22 cellular contexts compared by ENCODE assay signal in genomic region chr15:78054518-78054917, GRCh38. TPM values are rescaled to one million over a fixed set of nuclear protein-coding genes. Genes with fewer than 3 reads are reported as not detected.
"Had no signal": no experiment of that assay in that cellular context is flagged by ENCODE, and none has a peak within 500 bp of the region (broad histone marks: within the 10 kb centered on the region; RNA-seq: fewer than 3 reads in every experiment).

No MANE protein-coding gene starts in this region.

- H3K36me3 Mint-ChIP-seq: neural progenitor cell, WTC11 had no signal

- DNase-seq: activated CD8-positive, alpha-beta memory T cell treated with anti-CD3 and anti-CD28 coated beads, Interleukin-2, amount 50 U/mL, for 4 hours; activated naive CD4-positive, alpha-beta T cell treated with anti-CD3 and anti-CD28 coated beads for 36 hours; activated T-cell treated with anti-CD3 and anti-CD28 coated beads, Interleukin-2, amount 50 U/mL, for 4 hours; aorta; esophagus squamous epithelium; gastrocnemius medialis; hypothalamus; left ventricle myocardium superior; stimulated activated CD4-positive, alpha-beta T cell treated with anti-CD3 and anti-CD28 coated beads, Interleukin-4, amount 100 ng/mL, for 1 hour; stimulated activated naive CD4-positive, alpha-beta T cell treated with Interleukin-2 at 50 U/mL for 16 hours; T-helper 1 cell; upper lobe of left lung had no signal

- ATAC-seq: activated T-cell treated with anti-CD3 and anti-CD28 coated beads, Interleukin-2, amount 50 U/mL, for 4 hours; gastrocnemius medialis; left ventricle myocardium superior; sciatic nerve; SK-N-SH treated with all-trans-retinoic acid at 6 μM for 48 hours; WTC11 had no signal

- H3K27ac Mint-ChIP-seq: activated naive CD4-positive, alpha-beta T cell treated with anti-CD3 and anti-CD28 coated beads for 36 hours; neural progenitor cell; WTC11 had no signal

- H3K27me3 Mint-ChIP-seq: brain had no signal

- H3K27me3 ChIP-seq: esophagus squamous epithelium, gastrocnemius medialis, neural progenitor cell, upper lobe of left lung had no signal

- H3K9me3 Mint-ChIP-seq: activated naive CD4-positive, alpha-beta T cell treated with anti-CD3 and anti-CD28 coated beads for 36 hours; activated T-cell treated with anti-CD3 and anti-CD28 coated beads, Interleukin-2, amount 50 U/mL, for 4 hours; brain; neural progenitor cell; WTC11 had no signal

- H3K27ac ChIP-seq: gastrocnemius medialis, neural progenitor cell had no signal

- H3K36me3 ChIP-seq: gastrocnemius medialis, neural progenitor cell had no signal

- H3K9me3 ChIP-seq: esophagus squamous epithelium, gastrocnemius medialis, upper lobe of left lung had no signal

- H3K4me3 ChIP-seq: esophagus squamous epithelium, gastrocnemius medialis, neural progenitor cell, smooth muscle cell, upper lobe of left lung had no signal

- H3K4me3 Mint-ChIP-seq: activated naive CD4-positive, alpha-beta T cell treated with anti-CD3 and anti-CD28 coated beads for 36 hours; activated T-cell treated with anti-CD3 and anti-CD28 coated beads, Interleukin-2, amount 50 U/mL, for 4 hours; brain; neural progenitor cell; WTC11 had no signal

RNA-seq across cellular contexts. Expression of gene SH2D7, which starts 37.8 kb away (rescaled TPM):
- total RNA-seq: activated naive CD4-positive, alpha-beta T cell treated with anti-CD3 and anti-CD28 coated beads for 36 hours; activated T-cell treated with anti-CD3 and anti-CD28 coated beads, Interleukin-2, amount 50 U/mL, for 4 hours; aorta; cardiac septum; dermis microvascular lymphatic vessel endothelial cell; esophagus squamous epithelium; gastrocnemius medialis; left ventricle myocardium superior; omental fat pad; sciatic nerve; smooth muscle cell; subcutaneous adipose tissue; WTC11 had no signal
